Comparison of ENCODE assay signal across 18 cellular contexts in genomic region chr14:56129092-56129491, GRCh38.
"Had no signal": no experiment of that assay in that cellular context is flagged by ENCODE, and none has a peak within 500 bp of the region (broad histone marks: within the 10 kb centered on the region; RNA-seq: fewer than 3 reads in every experiment).

No MANE protein-coding gene starts in this region.

- H3K4me1 ChIP-seq: breast epithelium had no signal

- H3K27ac Mint-ChIP-seq: activated T-cell treated with anti-CD3 and anti-CD28 coated beads, Interleukin-2, amount 50 U/mL, for 72 hours; memory B cell; progenitor cell of endocrine pancreas had no signal

- H3K9me3 Mint-ChIP-seq: memory B cell had no signal

- H3K4me3 Mint-ChIP-seq: activated T-cell treated with anti-CD3 and anti-CD28 coated beads, Interleukin-2, amount 50 U/mL, for 72 hours; memory B cell had no signal

- H3K27me3 Mint-ChIP-seq: progenitor cell of endocrine pancreas had no signal

- H3K36me3 ChIP-seq: ascending aorta, breast epithelium, gastrocnemius medialis, heart left ventricle, suprapubic skin, transverse colon, vagina had no signal

- H3K27me3 ChIP-seq: ascending aorta, breast epithelium, gastrocnemius medialis, heart left ventricle, suprapubic skin, transverse colon, vagina had no signal

- H3K4me3 ChIP-seq: ascending aorta, breast epithelium, coronary artery, gastrocnemius medialis, heart left ventricle, suprapubic skin, transverse colon, vagina had no signal

- H3K27ac ChIP-seq: ascending aorta, breast epithelium, coronary artery, gastrocnemius medialis, heart left ventricle, suprapubic skin, transverse colon, vagina had no signal

- ATAC-seq: activated T-cell treated with anti-CD3 and anti-CD28 coated beads, Interleukin-2, amount 50 U/mL, for 72 hours; gastrocnemius medialis; stimulated activated naive CD8-positive, alpha-beta T cell treated with anti-CD3 and anti-CD28 coated beads, Interleukin-15, Interleukin-2, amounts not matched to agents 100 U/mL and 50 U/mL, for 24 hours had no signal

- H3K9me3 ChIP-seq: ascending aorta, breast epithelium, gastrocnemius medialis, heart left ventricle, suprapubic skin, transverse colon, vagina had no signal

- DNase-seq: activated CD4-positive, alpha-beta T cell treated with anti-CD3 and anti-CD28 coated beads, Interleukin-2, amount 50 U/mL, for 4 hours; activated CD4-positive, CD25-positive, alpha-beta regulatory T cell treated with anti-CD3 and anti-CD28 coated beads, Interleukin-2, amount 50 U/mL, for 72 hours; activated effector memory CD4-positive, alpha-beta T cell treated with anti-CD3 and anti-CD28 coated beads, Interleukin-2, amount 50 U/mL, for 16 hours; activated naive CD4-positive, alpha-beta T cell treated with anti-CD3 and anti-CD28 coated beads, Interleukin-2, amount 50 U/mL, for 16 hours; activated T-cell treated with anti-CD3 and anti-CD28 coated beads, Interleukin-2, amount 50 U/mL, for 72 hours; gastrocnemius medialis; heart left ventricle; stimulated activated CD4-positive, alpha-beta T cell treated with anti-CD3 and anti-CD28 coated beads, Interleukin-12 subunit alpha, Interleukin-12 subunit beta, amount 100 ng/mL, for 4 hours; stimulated activated CD4-positive, alpha-beta T cell treated with anti-CD3 and anti-CD28 coated beads, Interleukin-2, amount 100 ng/mL, for 24 hours; stimulated activated naive CD8-positive, alpha-beta T cell treated with anti-CD3 and anti-CD28 coated beads, Interleukin-15, Interleukin-2, amounts not matched to agents 100 U/mL and 50 U/mL, for 24 hours; transverse colon had no signal
